In the genomic region with DNA sequence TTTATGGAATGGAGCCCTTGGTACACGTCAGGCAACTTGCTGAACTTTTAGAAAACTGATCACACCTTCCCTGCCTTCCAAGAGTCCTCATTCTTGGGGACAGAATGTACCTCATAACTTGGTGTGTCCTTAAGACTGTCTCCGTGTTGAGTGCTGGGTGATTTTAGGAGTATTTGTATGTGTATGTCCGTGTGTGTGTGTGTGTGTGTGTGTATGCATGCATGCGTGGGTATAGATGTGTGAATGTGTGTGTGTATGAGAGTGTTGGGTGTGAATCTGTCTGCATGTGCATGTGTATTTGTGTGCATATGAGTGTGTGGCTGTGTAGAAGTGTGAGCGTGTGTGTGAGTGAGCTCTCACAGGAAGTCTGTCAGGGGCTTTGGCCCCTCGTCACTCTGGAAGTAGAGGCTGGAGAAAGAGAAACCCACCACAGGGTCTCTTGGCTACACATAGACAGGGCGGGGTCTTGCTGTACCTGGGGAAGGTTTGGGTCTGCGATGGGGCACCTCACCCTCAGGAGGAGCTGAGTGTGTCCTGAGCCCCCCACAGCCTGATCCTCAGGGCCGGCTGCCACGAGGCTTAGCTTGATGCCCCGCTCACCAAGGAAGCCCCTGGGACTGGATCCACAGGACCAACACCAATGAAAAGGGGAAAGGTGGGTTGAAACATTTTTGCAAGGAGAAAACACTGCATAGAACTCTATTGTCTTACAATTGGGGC, we compare ENCODE assay signal across 25 cellular contexts.
"Had no signal": no experiment of that assay in that cellular context is flagged by ENCODE, and none has a peak within 500 bp of the region (broad histone marks: within the 10 kb centered on the region; RNA-seq: fewer than 3 reads in every experiment).

No MANE protein-coding gene starts in this region.

- H3K4me1 ChIP-seq: uterus had no signal

- H3K9me3 ChIP-seq: left ventricle myocardium inferior, spleen, tibial artery, upper lobe of left lung, uterus had no signal

- H3K4me3 Mint-ChIP-seq: endodermal cell; naive thymus-derived CD4-positive, alpha-beta T cell; nephron progenitor cell; stimulated activated memory B cell treated with anti-CD40 and anti-IgM and Interleukin-4, amounts not matched to agents 10 μg/mL and 1 μg/mL and 100 μg/mL, for 72 hours; stimulated activated naive CD8-positive, alpha-beta T cell treated with anti-CD3 and anti-CD28 coated beads, Interleukin-15, Interleukin-2, amounts not matched to agents 100 ng/mL and 50 ng/mL, for 24 hours had no signal

- H3K9me3 Mint-ChIP-seq: endodermal cell; naive thymus-derived CD4-positive, alpha-beta T cell; stimulated activated memory B cell treated with anti-CD40 and anti-IgM and Interleukin-4, amounts not matched to agents 10 μg/mL and 1 μg/mL and 100 μg/mL, for 72 hours; stimulated activated naive CD8-positive, alpha-beta T cell treated with anti-CD3 and anti-CD28 coated beads, Interleukin-15, Interleukin-2, amounts not matched to agents 100 ng/mL and 50 ng/mL, for 24 hours had no signal

- FAIRE-seq: endothelial cell of umbilical vein, kidney had no signal

- H3K27ac Mint-ChIP-seq: endodermal cell; naive thymus-derived CD4-positive, alpha-beta T cell; nephron progenitor cell; stimulated activated memory B cell treated with anti-CD40 and anti-IgM and Interleukin-4, amounts not matched to agents 10 μg/mL and 1 μg/mL and 100 μg/mL, for 72 hours; stimulated activated naive CD8-positive, alpha-beta T cell treated with anti-CD3 and anti-CD28 coated beads, Interleukin-15, Interleukin-2, amounts not matched to agents 100 ng/mL and 50 ng/mL, for 24 hours had no signal

- H2AFZ ChIP-seq: hepatocyte had no signal

- H3K36me3 Mint-ChIP-seq: stimulated activated memory B cell treated with anti-CD40 and anti-IgM and Interleukin-4, amounts not matched to agents 10 μg/mL and 1 μg/mL and 100 μg/mL, for 72 hours had no signal

- ATAC-seq: left cardiac atrium; naive thymus-derived CD4-positive, alpha-beta T cell; sciatic nerve; stimulated activated memory B cell treated with anti-CD40 and anti-IgM and Interleukin-4, amounts not matched to agents 10 μg/mL and 1 μg/mL and 100 μg/mL, for 72 hours had no signal

- H3K36me3 ChIP-seq: left ventricle myocardium inferior, spleen, tibial artery, upper lobe of left lung, uterus had no signal

- H3K4me3 ChIP-seq: hepatocyte, left ventricle myocardium inferior, lung, spleen, tibial artery, upper lobe of left lung, uterus had no signal

- H3K27me3 ChIP-seq: hepatocyte, upper lobe of left lung, uterus had no signal

- H3K27ac ChIP-seq: hepatocyte, left ventricle myocardium inferior, spleen, tibial artery, upper lobe of left lung, uterus had no signal

- DNase-seq: dermis blood vessel endothelial cell; effector CD4-positive, alpha-beta T cell; endodermal cell; erythroblast; foreskin melanocyte; head of caudate nucleus; kidney; left cardiac atrium; left ventricle myocardium inferior; mesendoderm; naive thymus-derived CD4-positive, alpha-beta T cell; nephron progenitor cell; spleen; stimulated activated CD4-positive, alpha-beta T cell treated with anti-CD3 and anti-CD28 coated beads, Interleukin-15, amount 100 ng/mL, for 24 hours; stimulated activated CD4-positive, alpha-beta T cell treated with anti-CD3 and anti-CD28 coated beads, Interleukin-1b, Interleukin-23, amount 100 ng/mL, for 48 hours; stimulated activated CD4-positive, alpha-beta T cell treated with anti-CD3 and anti-CD28 coated beads, Interleukin-4, amount 100 ng/mL, for 24 hours; upper lobe of left lung; uterus had no signal

- H3K4me2 ChIP-seq: hepatocyte had no signal
